ENCODE assay signal across 19 cellular contexts in the genomic region with DNA sequence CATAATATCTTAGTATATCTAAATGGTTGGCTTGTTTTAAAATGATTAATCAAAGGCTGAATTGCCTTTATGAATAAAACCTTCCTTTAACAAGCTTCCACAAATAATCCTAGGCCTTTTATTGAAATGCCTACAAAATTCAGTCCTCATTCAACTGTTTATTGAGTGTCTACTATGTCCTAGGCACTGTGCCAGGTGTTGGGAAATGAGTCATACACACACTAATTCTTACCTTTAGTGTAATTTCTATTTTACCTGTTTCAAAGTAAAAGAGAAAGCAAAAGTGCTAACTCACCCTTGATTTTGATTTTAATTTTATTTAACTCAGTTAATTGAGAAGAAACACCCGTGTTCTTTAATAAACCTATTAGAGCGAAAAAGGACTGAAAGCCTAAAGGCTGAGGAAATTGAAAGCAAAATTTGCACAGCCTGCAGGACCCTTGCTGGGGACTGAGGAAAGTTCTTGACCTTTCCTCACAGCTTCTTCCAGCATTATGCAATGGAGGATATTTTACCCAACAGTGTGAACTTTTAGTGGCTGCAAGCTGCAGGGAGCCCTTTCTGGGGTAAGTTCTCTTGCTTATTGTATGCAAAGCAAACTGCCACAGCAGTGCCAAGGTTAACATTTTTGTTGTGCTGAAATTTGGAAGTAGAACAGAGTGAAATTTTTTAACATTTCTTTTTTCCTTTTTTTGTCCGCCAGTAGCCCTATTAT.
DNase-seq lines count a peak whose midpoint lies in the region; ATAC-seq and TF ChIP-seq lines count a peak whose summit lies in the region.
"Had no signal": no experiment of that assay in that cellular context is flagged by ENCODE, and none has a peak within 500 bp of the region (broad histone marks: within the 10 kb centered on the region; RNA-seq: fewer than 3 reads in every experiment).

No MANE protein-coding gene starts in this region.

- no peaks in the 10 kb centered on the region for H3K4me1 Mint-ChIP-seq in MCF 10A (ENCODE audit: insufficient read depth, unreplicated experiment)
- H3K4me1 Mint-ChIP-seq in osteocyte (ENCODE audit: unreplicated experiment), result peaks cover 41% of the 10 kb centered on the region

- H3K4me1 ChIP-seq in breast epithelium, result no peaks in the 10 kb centered on the region
- no peaks in the 10 kb centered on the region for H3K4me1 ChIP-seq in mammary epithelial cell (ENCODE audit: insufficient read depth, low read length)
- H3K4me1 ChIP-seq: BE2C had no signal

- H3K36me3 ChIP-seq in breast epithelium (peaks cover 7% of the 10 kb centered on the region), mammary epithelial cell (ENCODE audit: insufficient read depth, low read length) (no peaks in the 10 kb centered on the region)
- H3K36me3 ChIP-seq: BE2C had no signal

- CTCF ChIA-PET in MCF 10A (lab: Yijun Ruan, JAX), result interaction anchor here (0.7 to 2.1 kb wide), 2 partner anchors 46 to 58 kb away, joined by 3 to 6 read pairs; no protein-coding TSS in a partner anchor
- CTCF ChIA-PET in mammary epithelial cell (lab: Charles Lee; ENCODE audit: low non-redundant PET), result no interaction called here

- H3K27ac ChIP-seq in breast epithelium (no peak overlapping the region), mammary epithelial cell (ENCODE audit: insufficient read depth, low read depth, low read length) (no peak overlapping the region)
- H3K27ac ChIP-seq: KMS-11, SK-N-MC had no signal

- H3K4me2 ChIP-seq in mammary epithelial cell (ENCODE audit: insufficient read depth, low read depth, low read length), result peak overlapping the region; percentile 8
- H3K4me2 ChIP-seq: KMS-11 had no signal

- no peak overlapping the region for H3K4me3 ChIP-seq in breast epithelium
- H3K4me3 ChIP-seq in mammary epithelial cell (replicated peaks in 1 of 3; ENCODE audit: insufficient read depth in 1 of 3, low read depth in 2 of 3, low read length in 3 of 3), result no peak overlapping the region
- H3K4me3 ChIP-seq: MG63, SK-N-MC had no signal

- H3K9me3 Mint-ChIP-seq in MCF 10A (ENCODE audit: unreplicated experiment) (peaks cover 8% of the 10 kb centered on the region), osteocyte (ENCODE audit: unreplicated experiment) (peaks cover 7% of the 10 kb centered on the region)

- no peak for TF ChIP-seq POLR2A in breast epithelium (IDR thresholded peaks at IDR 0.05)

- POLR2A ChIA-PET in MCF 10A (lab: Yijun Ruan, JAX), result no interaction called here

- H3K9me3 ChIP-seq in breast epithelium (no peaks in the 10 kb centered on the region), mammary epithelial cell (replicated peaks; ENCODE audit: insufficient read depth, low read length) (no peaks in the 10 kb centered on the region)
- H3K9me3 ChIP-seq: BE2C, MG63 had no signal

- H3K9ac ChIP-seq in mammary epithelial cell (ENCODE audit: insufficient read depth, low read length), result no peak overlapping the region
- H3K9ac ChIP-seq: KMS-11 had no signal

- H4K20me1 ChIP-seq in mammary epithelial cell (ENCODE audit: insufficient read depth, low read length), result no peaks in the 10 kb centered on the region

- no peak for ATAC-seq in HG03432 (IDR thresholded peaks at IDR 0.05; ENCODE audit: unreplicated experiment)
- ATAC-seq: HepG2 had no signal

- WGBS in mammary epithelial cell (ENCODE audit: low coverage, missing lambda C conversion rate), result 95% methylated on average over 3 of the region's 3 CpGs

- intact Hi-C loops in MCF 10A (cut with micrococcal nuclease) (no loop called here), breast epithelium (cut with DNase I; ENCODE audit: low total_unique reads) (no loop called here), mammary epithelial cell (cut with micrococcal nuclease) (no loop called here)

- no peaks in the 10 kb centered on the region for H3K36me3 Mint-ChIP-seq in MCF 10A (ENCODE audit: insufficient read depth, unreplicated experiment)
- H3K36me3 Mint-ChIP-seq in osteocyte (ENCODE audit: unreplicated experiment), result peaks cover 10% of the 10 kb centered on the region

- H3K79me2 ChIP-seq in mammary epithelial cell (ENCODE audit: insufficient read depth, low read length), result no peaks in the 10 kb centered on the region

- in situ Hi-C loops in mammary epithelial cell (cut with MboI; ENCODE audit: low sequenced_read_pairs in 2 of 2), result no loop called here

- no peak for TF ChIP-seq CTCF in MCF 10A (IDR thresholded peaks at IDR 0.05; ENCODE audit: unreplicated experiment)
- no peak for TF ChIP-seq CTCF in breast epithelium (IDR thresholded peaks at IDR 0.05)
- no peak for TF ChIP-seq CTCF in mammary epithelial cell (conservative IDR thresholded peaks at IDR 0.05 in 1 of 2, IDR thresholded peaks at IDR 0.05 in 1 of 2; ENCODE audit: extremely low read depth in 1 of 2, insufficient read depth in 1 of 2, low read depth in 1 of 2, low read length in 2 of 2)
- no peak for TF ChIP-seq CTCF in osteocyte (IDR thresholded peaks at IDR 0.05)

- dilution Hi-C loops in mammary epithelial cell (cut with HindIII; ENCODE audit: low sequenced_read_pairs), result no loop called here

- H3K27ac Mint-ChIP-seq in MCF 10A (ENCODE audit: low read depth, unreplicated experiment) (no peak overlapping the region), osteocyte (ENCODE audit: unreplicated experiment) (peak overlapping the region; percentile 52)
- H3K27ac Mint-ChIP-seq: CD4-positive, alpha-beta T cell; H9 had no signal

- H3K27me3 ChIP-seq in breast epithelium (no peaks in the 10 kb centered on the region), mammary epithelial cell (ENCODE audit: insufficient read depth, low read length) (no peaks in the 10 kb centered on the region)
- H3K27me3 ChIP-seq: BE2C, MG63 had no signal

- H3K27me3 Mint-ChIP-seq in MCF 10A (ENCODE audit: insufficient read depth, unreplicated experiment) (no peaks in the 10 kb centered on the region), osteocyte (ENCODE audit: unreplicated experiment) (no peaks in the 10 kb centered on the region)
- H3K27me3 Mint-ChIP-seq: CD4-positive, alpha-beta T cell had no signal

- no peak overlapping the region for H2AFZ ChIP-seq in mammary epithelial cell (ENCODE audit: low read depth, low read length)

- H3K4me3 Mint-ChIP-seq in MCF 10A (ENCODE audit: unreplicated experiment), result no peak overlapping the region
- no peak overlapping the region for H3K4me3 Mint-ChIP-seq in osteocyte (ENCODE audit: unreplicated experiment)
- H3K4me3 Mint-ChIP-seq: CD4-positive, alpha-beta T cell; H9 had no signal

- BruUV-seq in MCF 10A (replicated peaks; lab: Mats Ljungman, UMichigan), result no TSS peak
- BruUV-seq in mammary epithelial cell (replicated peaks; lab: Mats Ljungman, UMichigan), result no TSS peak

- peak; percentile 54 for DNase-seq in MCF 10A (ENCODE audit: unreplicated experiment)
- no peak for DNase-seq in breast epithelium (ENCODE audit: low spot score in 2 of 2)
- DNase-seq in RPMI8226, result peak; percentile 16
- peak; percentile 23 for DNase-seq in mammary epithelial cell
- no peak for DNase-seq in osteocyte (ENCODE audit: extremely low spot score, unreplicated experiment)
- DNase-seq in SHP77 treated with DMSO at 0.1 percent for 48 hours (lab: John Stamatoyannopoulos, UW), result no peak
- DNase-seq in central memory CD4-positive, alpha-beta T cell, result no peak
- DNase-seq: BE2C; CD4-positive, alpha-beta T cell; H9; MG63; NCI-H1417; NCI-H1930; NCI-H446; NK-92 treated with Interleukin-12 subunit alpha and Interleukin-12 subunit beta, amount 100 ng/mL, for 24 hours had no signal

Comparison
In these comparisons a context has a peak if more than half of its experiments do, and no peak if none do; other contexts are left out.
1. DNase-seq: peak in MCF 10A (single experiment), RPMI8226 (single experiment) and mammary epithelial cell (single experiment); none in breast epithelium (0 of 2), osteocyte (single experiment), SHP77 treated with DMSO at 0.1 percent for 48 hours (single experiment) and central memory CD4-positive, alpha-beta T cell (single experiment).